8 cellular contexts compared by ENCODE assay signal in genomic region chr16:19938536-19938935, GRCh38. TPM values are rescaled to one million over a fixed set of nuclear protein-coding genes. Genes with fewer than 3 reads are reported as not detected.
"Had no signal": no experiment of that assay in that cellular context is flagged by ENCODE, and none has a peak within 500 bp of the region (broad histone marks: within the 10 kb centered on the region; RNA-seq: fewer than 3 reads in every experiment).

No MANE protein-coding gene starts in this region.

- H3K36me3 ChIP-seq: HAP-1 had no signal

- H3K4me1 Mint-ChIP-seq: IgD-negative memory B cell had no signal

- H3K4me3 Mint-ChIP-seq: HFFc6, IgD-negative memory B cell had no signal

- H3K4me1 ChIP-seq: HAP-1 had no signal

- FAIRE-seq: HTR-8/SVneo had no signal

- ATAC-seq: HCT116 had no signal

- DNase-seq: GOT3, H7, HFFc6, KBM-7 had no signal

- H3K4me3 ChIP-seq: HAP-1 had no signal

- H3K27ac Mint-ChIP-seq: HFFc6, IgD-negative memory B cell had no signal

- H3K9me3 Mint-ChIP-seq: IgD-negative memory B cell had no signal

- H3K9me3 ChIP-seq: HAP-1 had no signal

RNA-seq across cellular contexts. Expression of gene GPRC5B, which starts 53.9 kb away (rescaled TPM):
- polyA plus RNA-seq: IgD-negative memory B cell had no signal
